ENCODE assay signal across 26 cellular contexts in the genomic region with DNA sequence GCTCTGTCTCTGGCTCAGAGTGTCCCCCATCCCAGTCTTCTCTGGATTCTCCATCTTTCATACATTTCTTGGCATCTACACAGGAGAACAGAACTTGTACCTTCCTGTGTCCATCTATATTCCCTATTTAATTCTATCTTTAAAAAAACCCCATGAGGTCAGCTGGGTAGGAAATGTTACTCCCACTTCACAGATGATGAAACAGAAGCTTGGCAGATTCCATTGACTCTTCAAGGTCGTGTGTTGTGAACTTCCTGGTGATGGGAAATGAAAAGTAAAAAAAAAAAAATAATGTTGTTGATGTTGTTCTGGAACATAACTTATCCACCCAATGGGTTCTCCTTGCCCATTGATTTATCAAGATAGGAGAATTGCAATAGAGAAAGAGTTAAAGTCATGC. TPM values are rescaled to one million over a fixed set of nuclear protein-coding genes. Genes with fewer than 3 reads are reported as not detected.
"Had no signal": no experiment of that assay in that cellular context is flagged by ENCODE, and none has a peak within 500 bp of the region (broad histone marks: within the 10 kb centered on the region; RNA-seq: fewer than 3 reads in every experiment).

No MANE protein-coding gene starts in this region.

- H3K4me3 ChIP-seq: esophagus muscularis mucosa, pancreas, psoas muscle, spleen, tibial nerve had no signal

- H3K9me3 ChIP-seq: esophagus muscularis mucosa, pancreas, psoas muscle, spleen, tibial nerve had no signal

- H3K4me3 Mint-ChIP-seq: activated T-helper 17 cell treated with anti-CD3 and anti-CD28 coated beads, Interleukin-2, amount 50 U/mL, for 72 hours; naive thymus-derived CD8-positive, alpha-beta T cell; neural crest cell; T-helper 1 cell treated with Interleukin-12 subunit alpha and Interleukin-12 subunit beta and Interleukin-4 antibody, amounts not matched to agents 30 μg/mL and 1 μg/mL, for 36 hours had no signal

- H3K27me3 Mint-ChIP-seq: activated T-helper 17 cell treated with anti-CD3 and anti-CD28 coated beads, Interleukin-2, amount 50 U/mL, for 72 hours; naive thymus-derived CD8-positive, alpha-beta T cell had no signal

- H3K27ac ChIP-seq: esophagus muscularis mucosa, pancreas, psoas muscle, tibial nerve, WERI-Rb-1 had no signal

- H3K4me1 ChIP-seq: esophagus muscularis mucosa, pancreas, psoas muscle, tibial nerve had no signal

- H3K9me3 Mint-ChIP-seq: activated T-helper 17 cell treated with anti-CD3 and anti-CD28 coated beads, Interleukin-2, amount 50 U/mL, for 72 hours; naive thymus-derived CD8-positive, alpha-beta T cell; neural crest cell; T-helper 1 cell treated with Interleukin-12 subunit alpha and Interleukin-12 subunit beta and Interleukin-4 antibody, amounts not matched to agents 30 μg/mL and 1 μg/mL, for 36 hours had no signal

- DNase-seq: activated CD4-positive, alpha-beta T cell treated with anti-CD3 and anti-CD28 coated beads for 48 hours; activated CD4-positive, alpha-beta T cell treated with anti-CD3 and anti-CD28 coated beads, Interleukin-2, amount 50 U/mL, for 48 hours; activated CD8-positive, alpha-beta memory T cell treated with anti-CD3 and anti-CD28 coated beads for 24 hours; activated gamma-delta T cell treated with Interleukin-2 at 50 U/mL for 16 hours; anterior cingulate cortex; dermis blood vessel endothelial cell; effector CD4-positive, alpha-beta T cell; midbrain; naive thymus-derived CD8-positive, alpha-beta T cell; nucleus accumbens; pancreas; psoas muscle; spleen; stimulated activated naive CD4-positive, alpha-beta T cell; T-helper 9 cell; WERI-Rb-1 had no signal

- H3K27ac Mint-ChIP-seq: activated naive CD4-positive, alpha-beta T cell treated with anti-CD3 and anti-CD28 coated beads, Interleukin-2, amount 50 U/mL, for 72 hours; activated T-helper 17 cell treated with anti-CD3 and anti-CD28 coated beads, Interleukin-2, amount 50 U/mL, for 72 hours; T-helper 1 cell treated with Interleukin-12 subunit alpha and Interleukin-12 subunit beta and Interleukin-4 antibody, amounts not matched to agents 30 μg/mL and 1 μg/mL, for 36 hours had no signal

- H3K36me3 ChIP-seq: esophagus muscularis mucosa, pancreas, tibial nerve, WERI-Rb-1 had no signal

- H3K27me3 ChIP-seq: pancreas, spleen, tibial nerve had no signal

- ATAC-seq: activated CD4-positive, CD25-positive, alpha-beta regulatory T cell treated with anti-CD3 and anti-CD28 coated beads, Interleukin-2, amount 50 U/mL, for 24 hours; activated naive CD4-positive, alpha-beta T cell treated with anti-CD3 and anti-CD28 coated beads, Interleukin-2, amount 50 U/mL, for 72 hours; activated T-helper 17 cell treated with anti-CD3 and anti-CD28 coated beads, Interleukin-2, amount 50 U/mL, for 72 hours; naive thymus-derived CD8-positive, alpha-beta T cell; psoas muscle had no signal

RNA-seq across cellular contexts. Expression of a gene that starts 8.9 kb away (rescaled TPM):
- total RNA-seq: neural crest cell had no signal

RNA-seq across cellular contexts. Expression of a gene that starts 35.9 kb away (rescaled TPM):
- total RNA-seq: neural crest cell had no signal

RNA-seq across cellular contexts. Expression of a gene that starts 54.3 kb away (rescaled TPM):
- total RNA-seq: activated T-helper 17 cell treated with anti-CD3 and anti-CD28 coated beads, Interleukin-2, amount 50 U/mL, for 72 hours; dermis blood vessel endothelial cell; esophagus muscularis mucosa; frontal cortex; liver; naive thymus-derived CD8-positive, alpha-beta T cell; neural crest cell; pancreas; psoas muscle; spleen; temporal lobe; tibial nerve had no signal
- polyA plus RNA-seq: naive thymus-derived CD8-positive, alpha-beta T cell had no signal
